Comparison of ENCODE assay signal across 19 cellular contexts in genomic region chr3:77407454-77407853, GRCh38.
DNase-seq lines count a peak whose midpoint lies in the region; ATAC-seq, FAIRE-seq and TF ChIP-seq lines count a peak whose summit lies in the region.
"Had no signal": no experiment of that assay in that cellular context is flagged by ENCODE, and none has a peak within 500 bp of the region (broad histone marks: within the 10 kb centered on the region; RNA-seq: fewer than 3 reads in every experiment).

No MANE protein-coding gene starts in this region.

- no peak overlapping the region for H3K9ac ChIP-seq in neural progenitor cell

- H2AFZ ChIP-seq in neural progenitor cell (replicated peaks): no peak overlapping the region

- no peaks in the 10 kb centered on the region for H3K9me3 Mint-ChIP-seq in neural progenitor cell

- peak overlapping the region; percentile 35 for H3K4me2 ChIP-seq in neural progenitor cell

- FAIRE-seq in D721Med (lab: Jason Lieb, UNC): peak; percentile 95
- FAIRE-seq: G401.6, GM19239, K562 had no signal

- DNase-seq in D721Med (ENCODE audit: insufficient read length, low spot score) (no peak), NCI-H1417 treated with DMSO at 0.1 percent for 48 hours (lab: John Stamatoyannopoulos, UW) (peak; percentile 42), NCI-H748 treated with DMSO at 0.1 percent for 48 hours (lab: John Stamatoyannopoulos, UW) (peak; percentile 40), neural progenitor cell (ENCODE audit: low spot score) (peak; percentile 63), GM19238 (ENCODE audit: insufficient read length, low spot score) (no peak), medulla oblongata (ENCODE audit: extremely low spot score) (no peak)
- DNase-seq: C1 segment of cervical spinal cord; CD8-positive, alpha-beta memory T cell; GOT3; NCI-H2029; NCI-H2171 treated with DMSO at 0.1 percent for 48 hours; NCI-H510A; OCI-M1; SHP77 had no signal

- no peaks in the 10 kb centered on the region for H3K4me1 Mint-ChIP-seq in neural progenitor cell
- H3K4me1 Mint-ChIP-seq: CD8-positive, alpha-beta memory T cell had no signal

- peaks cover 7% of the 10 kb centered on the region for H3K27me3 Mint-ChIP-seq in neural progenitor cell (ENCODE audit: insufficient read depth, low read depth)
- H3K27me3 Mint-ChIP-seq: CD8-positive, alpha-beta memory T cell had no signal

- H3F3A ChIP-seq in neural progenitor cell (ENCODE audit: low read depth): no peaks in the 10 kb centered on the region

- no peak overlapping the region for H3K4me3 Mint-ChIP-seq in neural progenitor cell
- H3K4me3 Mint-ChIP-seq: CD8-positive, alpha-beta memory T cell had no signal

- H3K79me2 ChIP-seq in neural progenitor cell (ENCODE audit: low read depth): no peaks in the 10 kb centered on the region

- H4K20me1 ChIP-seq in neural progenitor cell (ENCODE audit: low read depth): no peaks in the 10 kb centered on the region

- H3K9me3 ChIP-seq in neural progenitor cell (ENCODE audit: low read depth): no peaks in the 10 kb centered on the region

- H3K36me3 Mint-ChIP-seq in neural progenitor cell: peaks cover 2% of the 10 kb centered on the region
- H3K36me3 Mint-ChIP-seq: CD8-positive, alpha-beta memory T cell had no signal

- no peak overlapping the region for H3K27ac Mint-ChIP-seq in neural progenitor cell
- H3K27ac Mint-ChIP-seq: CD8-positive, alpha-beta memory T cell had no signal

- no peaks in the 10 kb centered on the region for H3K36me3 ChIP-seq in neural progenitor cell

- no peak overlapping the region for H3K4me3 ChIP-seq in neural progenitor cell
- H3K4me3 ChIP-seq: K562, SK-N-MC had no signal

- no peak overlapping the region for H3K27ac ChIP-seq in neural progenitor cell
- H3K27ac ChIP-seq: SK-N-MC had no signal

- TF ChIP-seq CTCF in D721Med (IDR thresholded peaks at IDR 0.05; ENCODE audit: insufficient read depth, missing control alignments) (no peak), neural progenitor cell (IDR thresholded peaks at IDR 0.05) (no peak)

- peaks cover 17% of the 10 kb centered on the region for H3K4me1 ChIP-seq in neural progenitor cell

- H3K27me3 ChIP-seq in neural progenitor cell: no peaks in the 10 kb centered on the region

- ATAC-seq in HG03097 (IDR thresholded peaks at IDR 0.05; ENCODE audit: low FRiP score, unreplicated experiment): no peak
- ATAC-seq: K562 had no signal

Comparison
In these comparisons a context has a peak if more than half of its experiments do, and no peak if none do; other contexts are left out.
1. DNase-seq: peak in NCI-H1417 treated with DMSO at 0.1 percent for 48 hours (single experiment), NCI-H748 treated with DMSO at 0.1 percent for 48 hours (single experiment) and neural progenitor cell (single experiment); none in D721Med (single experiment), GM19238 (single experiment) and medulla oblongata (single experiment).